In genomic region chr17:18138065-18138749, GRCh38 we compare ENCODE assay signal across 18 cellular contexts. TPM values are rescaled to one million over a fixed set of nuclear protein-coding genes. Genes with fewer than 3 reads are reported as not detected.
A peak's percentile ranks its signal among the peaks of the same experiment; 100 is the strongest.
DNase-seq lines count a peak whose midpoint lies in the region; ATAC-seq and FAIRE-seq lines count a peak whose summit lies in the region.
"Had no signal": no experiment of that assay in that cellular context is flagged by ENCODE, and none has a peak within 500 bp of the region (broad histone marks: within the 10 kb centered on the region; RNA-seq: fewer than 3 reads in every experiment).

No MANE protein-coding gene starts in this region.

- H3K4me3 Mint-ChIP-seq in activated CD8-positive, alpha-beta memory T cell treated with anti-CD3 and anti-CD28 coated beads, Interleukin-2, amount 10 ng/mL, durations not matched to agents 7 days and 5 days: no peak overlapping the region
- H3K4me3 Mint-ChIP-seq: CD4-positive, CD25-positive, alpha-beta regulatory T cell; GM23338 had no signal

- ATAC-seq in Right ventricle myocardium inferior: no peak
- ATAC-seq in HG03025 (IDR thresholded peaks at IDR 0.05; ENCODE audit: low FRiP score, unreplicated experiment): no peak
- ATAC-seq in activated CD8-positive, alpha-beta memory T cell treated with anti-CD3 and anti-CD28 coated beads, Interleukin-2, amount 10 ng/mL, durations not matched to agents 7 days and 5 days: no peak
- ATAC-seq in HG03280 (IDR thresholded peaks at IDR 0.05; ENCODE audit: unreplicated experiment): no peak
- ATAC-seq: GM12878, GM23338 had no signal

- H3K36me3 ChIP-seq in iPS-15b (ENCODE audit: control insufficient read depth, insufficient read depth, low read length) (no peaks in the 10 kb centered on the region), mesenchymal stem cell (ENCODE audit: control insufficient read depth in 1 of 2, insufficient read depth in 2 of 2, low read depth in 1 of 2, low read length in 2 of 2) (no peaks in the 10 kb centered on the region)
- H3K36me3 ChIP-seq: BLaER1 treated with 17β-estradiol and CSF1 and Interleukin-3, amounts not matched to agents 10 nM and 100 nM had no signal

- H3K27ac ChIP-seq in mesenchymal stem cell (ENCODE audit: low read length, poor library complexity, severe bottlenecking): no peak overlapping the region
- H3K27ac ChIP-seq: BLaER1 treated with 17β-estradiol and CSF1 and Interleukin-3, amounts not matched to agents 10 nM and 100 nM had no signal

- H3K27ac Mint-ChIP-seq in activated CD8-positive, alpha-beta memory T cell treated with anti-CD3 and anti-CD28 coated beads, Interleukin-2, amount 10 ng/mL, durations not matched to agents 7 days and 5 days: no peak overlapping the region
- H3K27ac Mint-ChIP-seq: GM23338 had no signal

- H3K14ac ChIP-seq in mesenchymal stem cell (ENCODE audit: low read length in 2 of 2): no peak overlapping the region

- H3K27me3 ChIP-seq in iPS-15b (ENCODE audit: control insufficient read depth, insufficient read depth, low read length) (no peaks in the 10 kb centered on the region), mesenchymal stem cell (ENCODE audit: control insufficient read depth in 1 of 2, insufficient read depth in 1 of 2, low read length in 2 of 2) (peaks cover 20 to 31% of the 10 kb centered on the region in 2 experiments)
- H3K27me3 ChIP-seq: BLaER1 treated with 17β-estradiol and CSF1 and Interleukin-3, amounts not matched to agents 10 nM and 100 nM had no signal

- H3K4me3 ChIP-seq in iPS-15b (ENCODE audit: low read depth, low read length): no peak overlapping the region
- no peak overlapping the region for H3K4me3 ChIP-seq in mesenchymal stem cell (ENCODE audit: insufficient read depth in 1 of 2, low read depth in 1 of 2, low read length in 2 of 2)
- H3K4me3 ChIP-seq: BLaER1 treated with 17β-estradiol and CSF1 and Interleukin-3, amounts not matched to agents 10 nM and 100 nM; GM12878; GM23338 had no signal

- peak overlapping the region; percentile 47 for H3K9ac ChIP-seq in iPS-15b (ENCODE audit: low read depth, low read length)
- H3K9ac ChIP-seq in mesenchymal stem cell (ENCODE audit: low read length): no peak overlapping the region
- H3K9ac ChIP-seq: BLaER1 treated with 17β-estradiol and CSF1 and Interleukin-3, amounts not matched to agents 10 nM and 100 nM had no signal

- H3K23ac ChIP-seq in mesenchymal stem cell (ENCODE audit: low read length in 2 of 2): no peak overlapping the region

- no peak overlapping the region for H3K4ac ChIP-seq in mesenchymal stem cell (ENCODE audit: low read depth in 1 of 2, low read length in 2 of 2)

- peak; percentile 16 for DNase-seq in Right ventricle myocardium inferior (ENCODE audit: missing footprints)
- no peak for DNase-seq in cardiac septum (ENCODE audit: low spot score)
- no peak for DNase-seq in mesenchymal stem cell
- no peak for DNase-seq in urothelium cell line (ENCODE audit: low spot score)
- no peak for DNase-seq in activated CD8-positive, alpha-beta memory T cell treated with anti-CD3 and anti-CD28 coated beads, Interleukin-2, amount 10 ng/mL, durations not matched to agents 7 days and 5 days
- DNase-seq: 8988T; AML-193; Calu3; CD4-positive, CD25-positive, alpha-beta regulatory T cell; DMS 273 treated with DMSO at 0.1 percent for 48 hours; H7 had no signal

- H2BK15ac ChIP-seq in mesenchymal stem cell (ENCODE audit: low read depth, poor library complexity, severe bottlenecking): no peak overlapping the region

- CTCF ChIA-PET in activated CD8-positive, alpha-beta memory T cell treated with anti-CD3 and anti-CD28 coated beads, Interleukin-2, amount 10 ng/mL, durations not matched to agents 7 days and 5 days (lab: Charles Lee): interaction anchor here (0.8 to 1.4 kb wide), 3 partner anchors 14 to 80 kb away, joined by 4 to 5 read pairs (median 4); no protein-coding TSS in a partner anchor

- no peaks in the 10 kb centered on the region for H3K4me1 Mint-ChIP-seq in activated CD8-positive, alpha-beta memory T cell treated with anti-CD3 and anti-CD28 coated beads, Interleukin-2, amount 10 ng/mL, durations not matched to agents 7 days and 5 days

- H3K4me2 ChIP-seq in mesenchymal stem cell (ENCODE audit: low read length, poor library complexity, severe bottlenecking): no peak overlapping the region
- H3K4me2 ChIP-seq: BLaER1 treated with 17β-estradiol and CSF1 and Interleukin-3, amounts not matched to agents 10 nM and 100 nM; GM23338 had no signal

- H2AK5ac ChIP-seq in mesenchymal stem cell (ENCODE audit: low read length, severe bottlenecking): no peak overlapping the region

- no peaks in the 10 kb centered on the region for H3K9me3 Mint-ChIP-seq in activated CD8-positive, alpha-beta memory T cell treated with anti-CD3 and anti-CD28 coated beads, Interleukin-2, amount 10 ng/mL, durations not matched to agents 7 days and 5 days (ENCODE audit: low read depth)
- H3K9me3 Mint-ChIP-seq: CD4-positive, CD25-positive, alpha-beta regulatory T cell; GM23338 had no signal

- H2BK5ac ChIP-seq in mesenchymal stem cell (ENCODE audit: low read depth, low read length, poor library complexity, severe bottlenecking): no peak overlapping the region

- no peaks in the 10 kb centered on the region for H3K36me3 Mint-ChIP-seq in activated CD8-positive, alpha-beta memory T cell treated with anti-CD3 and anti-CD28 coated beads, Interleukin-2, amount 10 ng/mL, durations not matched to agents 7 days and 5 days
- H3K36me3 Mint-ChIP-seq: CD4-positive, CD25-positive, alpha-beta regulatory T cell had no signal

- H3K79me1 ChIP-seq in mesenchymal stem cell (replicated peaks; ENCODE audit: low read length, poor library complexity, severe bottlenecking): no peaks in the 10 kb centered on the region

- H3K4me1 ChIP-seq in iPS-15b (ENCODE audit: control insufficient read depth, insufficient read depth, low read length) (peaks cover 4% of the 10 kb centered on the region), mesenchymal stem cell (ENCODE audit: control insufficient read depth, insufficient read depth, low read depth, low read length) (peaks cover 6% of the 10 kb centered on the region)
- H3K4me1 ChIP-seq: BLaER1 treated with 17β-estradiol and CSF1 and Interleukin-3, amounts not matched to agents 10 nM and 100 nM had no signal

- no peak overlapping the region for H2BK120ac ChIP-seq in mesenchymal stem cell (ENCODE audit: low read depth, low read length)

- 87% methylated on average over 8 of the region's 8 CpGs for WGBS in mesenchymal stem cell

- H2BK12ac ChIP-seq in mesenchymal stem cell (ENCODE audit: low read length in 2 of 2): no peak overlapping the region

- H4K8ac ChIP-seq in mesenchymal stem cell (ENCODE audit: low read length): no peak overlapping the region

- H2AFZ ChIP-seq in mesenchymal stem cell (ENCODE audit: low read depth, low read length): no peak overlapping the region
- H2AFZ ChIP-seq: GM23338 had no signal

- H3K9me3 ChIP-seq in iPS-15b (ENCODE audit: control insufficient read depth, insufficient read depth, low read length): no peaks in the 10 kb centered on the region
- no peaks in the 10 kb centered on the region for H3K9me3 ChIP-seq in mesenchymal stem cell (ENCODE audit: control insufficient read depth, low read length)
- H3K9me3 ChIP-seq: BLaER1 treated with 17β-estradiol and CSF1 and Interleukin-3, amounts not matched to agents 10 nM and 100 nM had no signal

- no peak overlapping the region for H3K18ac ChIP-seq in mesenchymal stem cell (ENCODE audit: low read depth in 1 of 2, low read length in 2 of 2)

- peak; percentile 37 for FAIRE-seq in urothelium cell line (lab: Jason Lieb, UNC)
- FAIRE-seq: GM12878 had no signal

- intact Hi-C loops in Right ventricle myocardium inferior (cut with DNase I) (no loop called here), cardiac septum (cut with DNase I) (no loop called here)

- no peaks in the 10 kb centered on the region for H3K27me3 Mint-ChIP-seq in activated CD8-positive, alpha-beta memory T cell treated with anti-CD3 and anti-CD28 coated beads, Interleukin-2, amount 10 ng/mL, durations not matched to agents 7 days and 5 days
- H3K27me3 Mint-ChIP-seq: CD4-positive, CD25-positive, alpha-beta regulatory T cell had no signal

- peak overlapping the region; percentile 7 for H4K91ac ChIP-seq in mesenchymal stem cell (ENCODE audit: low read length)

RNA-seq across cellular contexts. Expression of gene MYO15A, which starts 29.7 kb away (rescaled TPM):
- total RNA-seq in Right ventricle myocardium inferior (0.51 TPM), cardiac septum (0.70 TPM)
- 0.29 TPM for polyA plus RNA-seq in mesenchymal stem cell (2013, experiment 1 of 2)
- 0.22 TPM for polyA plus RNA-seq in mesenchymal stem cell (2013, experiment 2 of 2)
- 1 to 10 TPM in 1 of 2 experiments, under 1 TPM in 1; 0.82 to 1.2 TPM for total RNA-seq in activated CD8-positive, alpha-beta memory T cell treated with anti-CD3 and anti-CD28 coated beads, Interleukin-2, amount 10 ng/mL, durations not matched to agents 7 days and 5 days
- total RNA-seq: Daoy had no signal

RNA-seq across cellular contexts. Expression of gene ALKBH5, which starts 45.4 kb away (rescaled TPM):
- total RNA-seq in Right ventricle myocardium inferior (183 TPM), cardiac septum (168 TPM)
- 51.3 TPM for polyA plus RNA-seq in mesenchymal stem cell (2013, experiment 1 of 2)
- 51.2 TPM for polyA plus RNA-seq in mesenchymal stem cell (2013, experiment 2 of 2)
- total RNA-seq in activated CD8-positive, alpha-beta memory T cell treated with anti-CD3 and anti-CD28 coated beads, Interleukin-2, amount 10 ng/mL, durations not matched to agents 7 days and 5 days: 100 to 1,000 TPM; 111 to 126 TPM

RNA-seq across cellular contexts. Expression of gene DRG2, which starts 50.5 kb away (rescaled TPM):
- total RNA-seq in Right ventricle myocardium inferior (18.8 TPM), cardiac septum (17.8 TPM)
- 25.6 TPM for polyA plus RNA-seq in mesenchymal stem cell (2013, experiment 1 of 2)
- 26.0 TPM for polyA plus RNA-seq in mesenchymal stem cell (2013, experiment 2 of 2)
- total RNA-seq in activated CD8-positive, alpha-beta memory T cell treated with anti-CD3 and anti-CD28 coated beads, Interleukin-2, amount 10 ng/mL, durations not matched to agents 7 days and 5 days: 10 to 100 TPM; 54.5 to 57.0 TPM
